ENCODE assay signal across 21 cellular contexts in genomic region chr15:27244047-27244446, GRCh38.
"Had no signal": no experiment of that assay in that cellular context is flagged by ENCODE, and none has a peak within 500 bp of the region (broad histone marks: within the 10 kb centered on the region; RNA-seq: fewer than 3 reads in every experiment).

No MANE protein-coding gene starts in this region.

- H3K9me3 Mint-ChIP-seq: activated naive CD4-positive, alpha-beta T cell treated with anti-CD3 and anti-CD28 coated beads, Interleukin-2, amount 50 U/mL, for 24 hours; WTC11 had no signal

- DNase-seq: activated CD4-positive, alpha-beta memory T cell treated with anti-CD3 and anti-CD28 coated beads for 36 hours; activated gamma-delta T cell; aorta; caudate nucleus; effector CD4-positive, alpha-beta T cell; erythroblast; foreskin fibroblast; heart right ventricle; islet precursor cell; left colon; spleen; stimulated activated CD4-positive, alpha-beta T cell treated with anti-CD3 and anti-CD28 coated beads, Interleukin-4, amount 100 ng/mL, for 1 hour; stimulated activated naive CD8-positive, alpha-beta T cell treated with anti-CD3 and anti-CD28 coated beads, Interleukin-15, Interleukin-2, amounts not matched to agents 100 U/mL and 50 U/mL, for 24 hours; upper lobe of left lung had no signal

- H3K27ac Mint-ChIP-seq: activated CD4-positive, alpha-beta memory T cell treated with anti-CD3 and anti-CD28 coated beads for 36 hours; activated naive CD4-positive, alpha-beta T cell treated with anti-CD3 and anti-CD28 coated beads, Interleukin-2, amount 50 U/mL, for 24 hours; activated T-helper 1 cell treated with anti-CD3 and anti-CD28 coated beads, Interleukin-12 subunit alpha, Interleukin-12 subunit beta, Interleukin-2, Interleukin-4 antibody, amounts not matched to agents 30 ng/mL and 10 ng/mL and 1 ng/mL, durations not matched to agents 14 hours and 24 hours and 36 hours; brain; dendritic cell treated with granulocyte-macrophage colony-stimulating factor and Interleukin-4, amounts not matched to agents 40 ng/mL and 50 ng/mL, for 4 days; memory B cell; natural killer cell treated with Interleukin-12 subunit alpha and Interleukin-12 subunit beta and Interleukin-15 and Interleukin-18, amount 100 ng/mL, for 72 hours; WTC11 had no signal

- H3K27me3 Mint-ChIP-seq: activated CD4-positive, alpha-beta memory T cell treated with anti-CD3 and anti-CD28 coated beads for 36 hours; activated naive CD4-positive, alpha-beta T cell treated with anti-CD3 and anti-CD28 coated beads, Interleukin-2, amount 50 U/mL, for 24 hours; dendritic cell treated with granulocyte-macrophage colony-stimulating factor and Interleukin-4, amounts not matched to agents 40 ng/mL and 50 ng/mL, for 4 days; memory B cell; natural killer cell treated with Interleukin-12 subunit alpha and Interleukin-12 subunit beta and Interleukin-15 and Interleukin-18, amount 100 ng/mL, for 72 hours had no signal

- ATAC-seq: heart right ventricle; left colon; natural killer cell treated with Interleukin-12 subunit alpha and Interleukin-12 subunit beta and Interleukin-15 and Interleukin-18, amount 100 ng/mL, for 72 hours; stimulated activated naive CD8-positive, alpha-beta T cell treated with anti-CD3 and anti-CD28 coated beads, Interleukin-15, Interleukin-2, amounts not matched to agents 100 U/mL and 50 U/mL, for 24 hours; WTC11 had no signal

- H3K4me1 Mint-ChIP-seq: activated naive CD4-positive, alpha-beta T cell treated with anti-CD3 and anti-CD28 coated beads, Interleukin-2, amount 50 U/mL, for 24 hours had no signal

- H3K36me3 Mint-ChIP-seq: activated CD4-positive, alpha-beta memory T cell treated with anti-CD3 and anti-CD28 coated beads for 36 hours; activated naive CD4-positive, alpha-beta T cell treated with anti-CD3 and anti-CD28 coated beads, Interleukin-2, amount 50 U/mL, for 24 hours; brain; memory B cell; natural killer cell treated with Interleukin-12 subunit alpha and Interleukin-12 subunit beta and Interleukin-15 and Interleukin-18, amount 100 ng/mL, for 72 hours; WTC11 had no signal

- H3K4me3 Mint-ChIP-seq: activated CD4-positive, alpha-beta memory T cell treated with anti-CD3 and anti-CD28 coated beads for 36 hours; activated naive CD4-positive, alpha-beta T cell treated with anti-CD3 and anti-CD28 coated beads, Interleukin-2, amount 50 U/mL, for 24 hours; activated T-helper 1 cell treated with anti-CD3 and anti-CD28 coated beads, Interleukin-12 subunit alpha, Interleukin-12 subunit beta, Interleukin-2, Interleukin-4 antibody, amounts not matched to agents 30 ng/mL and 10 ng/mL and 1 ng/mL, durations not matched to agents 14 hours and 24 hours and 36 hours; brain; dendritic cell treated with granulocyte-macrophage colony-stimulating factor and Interleukin-4, amounts not matched to agents 40 ng/mL and 50 ng/mL, for 4 days; memory B cell; natural killer cell treated with Interleukin-12 subunit alpha and Interleukin-12 subunit beta and Interleukin-15 and Interleukin-18, amount 100 ng/mL, for 72 hours; WTC11 had no signal
